ENCODE assay signal across 8 cellular contexts in the genomic region with DNA sequence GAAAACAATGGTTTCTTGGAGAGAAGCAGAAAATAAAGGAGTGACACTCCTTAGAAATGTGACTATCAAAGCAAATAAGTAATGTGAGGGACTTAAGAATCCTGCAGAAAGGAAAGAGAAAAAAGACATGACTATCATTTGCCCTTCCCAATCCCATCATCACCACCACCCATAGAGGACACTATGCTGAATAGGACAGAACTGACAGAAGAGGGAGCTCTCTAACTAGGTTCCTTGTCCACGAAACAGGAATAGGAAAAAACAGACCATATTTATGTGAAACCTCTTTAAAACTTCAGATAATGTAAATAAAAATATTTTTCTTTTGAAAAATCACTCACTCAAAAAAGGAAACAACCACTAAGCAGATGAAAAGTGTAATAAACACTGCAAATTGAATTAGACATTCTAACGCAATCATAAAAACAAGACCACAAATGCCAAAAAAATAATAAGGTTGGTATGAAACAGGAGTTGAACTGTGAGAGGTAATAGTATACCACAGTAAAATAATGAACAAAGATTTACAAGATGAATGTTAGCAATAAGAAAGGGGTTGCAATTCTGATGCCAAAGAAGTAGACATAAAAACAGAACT. TPM values are rescaled to one million over a fixed set of nuclear protein-coding genes. Genes with fewer than 3 reads are reported as not detected.
A peak's percentile ranks its signal among the peaks of the same experiment; 100 is the strongest.
DNase-seq lines count a peak whose midpoint lies in the region; ATAC-seq, FAIRE-seq and TF ChIP-seq lines count a peak whose summit lies in the region.

No MANE protein-coding gene starts in this region.

- peak; percentile 69 for TF ChIP-seq CTCF in GM13977 (IDR thresholded peaks at IDR 0.05; ENCODE audit: extremely low read depth, insufficient read depth, missing control alignments)
- TF ChIP-seq CTCF in K562 (IDR thresholded peaks at IDR 0.05 in 2 of 3, conservative IDR thresholded peaks at IDR 0.05 in 1 of 3; ENCODE audit: insufficient read depth in 2 of 3, low read depth in 1 of 3, low read length in 3 of 3): peak; percentile 56 to 89 (median 82); a peak in 5 of 6 replicates
- peak; percentile 54 to 57 for TF ChIP-seq CTCF in suprapubic skin (IDR thresholded peaks at IDR 0.05)

- BruUV-seq in K562 (replicated peaks; lab: Mats Ljungman, UMichigan): no TSS peak

- ATAC-seq in K562 (peak; percentile 81), GM18517 (IDR thresholded peaks at IDR 0.05; ENCODE audit: unreplicated experiment) (no peak)

- in situ Hi-C loops in GM13977 (cut with MboI; ENCODE audit: low pct_unique_long_range_greater_than_20kb, low sequenced_read_pairs, unreplicated experiment): no loop called here
- in situ Hi-C loops in K562 (cut with MboI): no loop called here

- H3K36me3 ChIP-seq in K562 (ENCODE audit: control insufficient read depth, insufficient read depth, low read length): no peaks in the 10 kb centered on the region
- H3K36me3 ChIP-seq in suprapubic skin: no peaks in the 10 kb centered on the region

- 50% methylated on average over 2 of the region's 2 CpGs for WGBS in K562 (ENCODE audit: insufficient coverage, low coverage, missing lambda C conversion rate)
- 43% methylated on average over 2 of the region's 2 CpGs for WGBS in suprapubic skin

- intact Hi-C loops in K562 (cut with micrococcal nuclease): loop anchor here (1.0 to 10.0 kb wide), 4 partner anchors 97 to 343 kb away; a partner anchor contains a TSS

- H3K4me3 ChIP-seq in K562 (no peak overlapping the region), suprapubic skin (no peak overlapping the region)

- H3K4me1 ChIP-seq in K562 (replicated peaks in 1 of 2; ENCODE audit: control insufficient read depth in 2 of 2, insufficient read depth in 2 of 2, low read length in 2 of 2): no peaks in the 10 kb centered on the region
- no peaks in the 10 kb centered on the region for H3K4me1 ChIP-seq in suprapubic skin

- H3K27me3 ChIP-seq in K562 (ENCODE audit: control insufficient read depth in 2 of 2, insufficient read depth in 2 of 2, low read length in 2 of 2) (no peaks in the 10 kb centered on the region), suprapubic skin (no peaks in the 10 kb centered on the region)

- peaks cover 22 to 35% (median 27%) of the 10 kb centered on the region in 3 donors for H3K36me3 Mint-ChIP-seq in immature natural killer cell

- H3K9me1 ChIP-seq in K562 (ENCODE audit: control insufficient read depth, insufficient read depth, low read length): no peaks in the 10 kb centered on the region

- H3K9ac ChIP-seq in K562 (ENCODE audit: insufficient read depth in 1 of 2, low read depth in 2 of 2, low read length in 2 of 2): no peak overlapping the region

- peaks cover 0 to 2% (median 0%) of the 10 kb centered on the region in 3 donors for H3K27me3 Mint-ChIP-seq in immature natural killer cell (ENCODE audit: low read depth in 3 of 3)

- no peaks in the 10 kb centered on the region for H4K20me1 ChIP-seq in K562 (replicated peaks; ENCODE audit: control insufficient read depth, insufficient read depth, low read length)

- H3K27ac ChIP-seq in K562 (ENCODE audit: extremely low read depth, low read depth, low read length): no peak overlapping the region
- no peak overlapping the region for H3K27ac ChIP-seq in suprapubic skin

- no peak overlapping the region for H3K4me2 ChIP-seq in K562 (ENCODE audit: insufficient read depth, low read length)

- H2AFZ ChIP-seq in K562 (ENCODE audit: low read depth, low read length): peak overlapping the region; percentile 48

- FAIRE-seq in K562 (lab: Jason Lieb, UNC): peak; percentile 90

- no peaks in the 10 kb centered on the region for H3K9me3 ChIP-seq in K562 (replicated peaks; ENCODE audit: control insufficient read depth, insufficient read depth, low read depth, low read length)
- no peaks in the 10 kb centered on the region for H3K9me3 ChIP-seq in suprapubic skin

- peaks cover 0 to 3% (median 0%) of the 10 kb centered on the region in 6 donors for H3K9me3 Mint-ChIP-seq in immature natural killer cell

- CTCF ChIA-PET in K562 (lab: Yijun Ruan, JAX; ENCODE audit: low intra/inter-chr PET ratio): interaction anchor here (0.5 to 2.2 kb wide), 6 partner anchors 79 to 342 kb away, joined by 3 to 21 read pairs (median 6); a partner anchor contains a TSS

- POLR2A ChIA-PET in K562 (lab: Yijun Ruan, JAX): interaction anchor here (0.8 kb wide), 1 partner anchor 8 kb away, joined by 3 read pairs; no protein-coding TSS in a partner anchor

- no peaks in the 10 kb centered on the region for H3K79me2 ChIP-seq in K562 (ENCODE audit: control insufficient read depth, insufficient read depth, low read length)

- TF ChIP-seq EP300 in K562 (IDR thresholded peaks at IDR 0.05; ENCODE audit: low read length): no peak
- TF ChIP-seq EP300 in suprapubic skin (IDR thresholded peaks at IDR 0.05): no peak

- TF ChIP-seq RAD21 in K562 (CRISPR knock-in tag; conservative IDR thresholded peaks at IDR 0.05 in 1 of 2, IDR thresholded peaks at IDR 0.05 in 1 of 2): peak; percentile 84 to 91

- DNase-seq in AG08395 (ENCODE audit: low spot score): peak; percentile 74
- peak; percentile 37 for DNase-seq in GM13977 (ENCODE audit: low spot score)
- peak; percentile 56 for DNase-seq in NCI-H345 (lab: John Stamatoyannopoulos, UW)
- DNase-seq in K562 (ENCODE audit: extremely low read depth in 1 of 4, low spot score in 3 of 4): peak; percentile 17 to 56 (median 34)
- peak in 1 of 3 donors; percentile 36 for DNase-seq in immature natural killer cell
- no peak for DNase-seq in suprapubic skin (ENCODE audit: low spot score in 2 of 2)
- no peak for DNase-seq in NK-92 treated with Interleukin-12 subunit alpha and Interleukin-12 subunit beta, amount 100 ng/mL, for 24 hours (lab: John Stamatoyannopoulos, UW)

- peak overlapping the region in 3 of 5 donors; percentile 14 to 61 (median 52) for H3K4me3 Mint-ChIP-seq in immature natural killer cell

- peaks cover 62 to 70% of the 10 kb centered on the region in 2 donors for H3K4me1 Mint-ChIP-seq in immature natural killer cell

- H3K27ac Mint-ChIP-seq in immature natural killer cell: peak overlapping the region; percentile 44 to 85 (median 82)

- TF ChIP-seq POLR2A in K562 (conservative IDR thresholded peaks at IDR 0.05) (no peak), suprapubic skin (IDR thresholded peaks at IDR 0.05) (no peak)

TF ChIP-seq in K562, 482 proteins besides CTCF, POLR2A, EP300 and RAD21 (continues in another document):
- no peak for TF ChIP-seq SLC30A9 (CRISPR knock-in tag; IDR thresholded peaks at IDR 0.05)
- TF ChIP-seq, protein P1, sequence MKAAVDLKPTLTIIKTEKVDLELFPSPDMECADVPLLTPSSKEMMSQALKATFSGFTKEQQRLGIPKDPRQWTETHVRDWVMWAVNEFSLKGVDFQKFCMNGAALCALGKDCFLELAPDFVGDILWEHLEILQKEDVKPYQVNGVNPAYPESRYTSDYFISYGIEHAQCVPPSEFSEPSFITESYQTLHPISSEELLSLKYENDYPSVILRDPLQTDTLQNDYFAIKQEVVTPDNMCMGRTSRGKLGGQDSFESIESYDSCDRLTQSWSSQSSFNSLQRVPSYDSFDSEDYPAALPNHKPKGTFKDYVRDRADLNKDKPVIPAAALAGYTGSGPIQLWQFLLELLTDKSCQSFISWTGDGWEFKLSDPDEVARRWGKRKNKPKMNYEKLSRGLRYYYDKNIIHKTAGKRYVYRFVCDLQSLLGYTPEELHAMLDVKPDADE (conservative IDR thresholded peaks at IDR 0.05; ENCODE audit: control insufficient read depth, low read depth, low read length): no peak
- TF ChIP-seq RBM15 (IDR thresholded peaks at IDR 0.05; ENCODE audit: insufficient read depth, low read length): no peak

RNA-seq across cellular contexts. Expression of a gene that starts 24.1 kb away (rescaled TPM):
- total RNA-seq in K562 (2011; cell fraction: chromatin; rRNA removed; ENCODE audit: low replicate concordance): 0.11 TPM in 1 of 2 replicates, not detected in the other
- not detected in 2 replicates for total RNA-seq in K562 (2011; cell fraction: nucleolus; rRNA removed)
- total RNA-seq in K562 (2011; cell fraction: nucleoplasm; rRNA removed): 0.15 TPM in 1 of 2 replicates, not detected in the other
- total RNA-seq in K562 (2014; rRNA removed): not detected in 2 replicates
- not detected in 2 replicates for total RNA-seq in K562 (2014; rRNA removed; fragmentation: Illumina TruSeq; extraction: Trizol)
- not detected in 2 replicates for total RNA-seq in K562 (2015; rRNA removed; fragmentation: Illumina TruSeq; extraction: Trizol)
- not detected in 2 replicates for total RNA-seq in K562 (2021)
- not detected in 2 replicates for polyA plus RNA-seq in K562 (2011; rRNA removed)
- under 0.01 TPM in 1 of 2 replicates, not detected in the other for polyA plus RNA-seq in K562 (2011; cell fraction: cytosol; rRNA removed)
- polyA plus RNA-seq in K562 (2011; cell fraction: nucleus; rRNA removed): not detected in 2 replicates
- polyA plus RNA-seq in K562 (2012): 0.01 TPM in 1 of 2 replicates, not detected in the other
- not detected in 2 replicates for polyA plus RNA-seq in K562 (2014; fragmentation: Illumina TruSeq; extraction: Trizol)
- not detected for polyA plus RNA-seq in K562 (2014; fragmentation: Nextera tagmentation; extraction: Ambion mirVana)
- polyA plus RNA-seq in K562 (2014; rRNA removed): not detected in 2 replicates
- polyA minus RNA-seq in K562 (2011; rRNA and poly(A)+ RNA removed): not detected in 2 replicates
- not detected in 2 replicates for polyA minus RNA-seq in K562 (2011; cell fraction: cytosol; rRNA and poly(A)+ RNA removed)
- polyA minus RNA-seq in K562 (2011; cell fraction: nucleus; rRNA and poly(A)+ RNA removed): not detected in 2 replicates
- polyA plus RNA-seq in immature natural killer cell: 1,000 to 10,000 TPM; 1,034 to 1,330 (median 1,098) TPM
- 1 to 10 TPM in 1 of 4 donors, under 1 TPM in 2, not detected in 1; 0.72 to 1.1 (median 0.76) TPM for total RNA-seq in suprapubic skin

RNA-seq across cellular contexts. Expression of a gene that starts 58.1 kb away (rescaled TPM):
- 0.21 TPM in 1 of 2 replicates, not detected in the other for total RNA-seq in K562 (2011; cell fraction: chromatin; rRNA removed; ENCODE audit: low replicate concordance)
- not detected in 2 replicates for total RNA-seq in K562 (2011; cell fraction: nucleolus; rRNA removed)
- not detected in 2 replicates for total RNA-seq in K562 (2011; cell fraction: nucleoplasm; rRNA removed)
- not detected in 2 replicates for total RNA-seq in K562 (2014; rRNA removed)
- 0.07 TPM in 1 of 2 replicates, not detected in the other for total RNA-seq in K562 (2014; rRNA removed; fragmentation: Illumina TruSeq; extraction: Trizol)
- not detected in 2 replicates for total RNA-seq in K562 (2015; rRNA removed; fragmentation: Illumina TruSeq; extraction: Trizol)
- total RNA-seq in K562 (2021): 0.09 TPM in 2 replicates
- 0.06 and 0.11 TPM in 2 replicates for polyA plus RNA-seq in K562 (2011; rRNA removed)
- 0.09 TPM in 1 of 2 replicates, not detected in the other for polyA plus RNA-seq in K562 (2011; cell fraction: cytosol; rRNA removed)
- polyA plus RNA-seq in K562 (2011; cell fraction: nucleus; rRNA removed): 0.20 and 0.45 TPM in 2 replicates
- polyA plus RNA-seq in K562 (2012): 0.05 and 0.10 TPM in 2 replicates
- 0.09 TPM in 1 of 2 replicates, not detected in the other for polyA plus RNA-seq in K562 (2014; fragmentation: Illumina TruSeq; extraction: Trizol)
- under 1 TPM; 0.03 to 0.04 TPM for polyA plus RNA-seq in K562 (2014; fragmentation: Nextera tagmentation; extraction: Ambion mirVana)
- not detected in 2 replicates for polyA plus RNA-seq in K562 (2014; rRNA removed)
- not detected in 2 replicates for polyA minus RNA-seq in K562 (2011; rRNA and poly(A)+ RNA removed)
- 2.0 TPM in 1 of 2 replicates, not detected in the other for polyA minus RNA-seq in K562 (2011; cell fraction: cytosol; rRNA and poly(A)+ RNA removed)
- polyA minus RNA-seq in K562 (2011; cell fraction: nucleus; rRNA and poly(A)+ RNA removed): not detected in 2 replicates
- polyA plus RNA-seq in immature natural killer cell: 100 to 1,000 TPM; 623 to 949 (median 731) TPM
- 1 to 10 TPM in 1 of 4 donors, under 1 TPM in 1, not detected in 2; 0.51 to 4.3 TPM for total RNA-seq in suprapubic skin

Comparison
In these comparisons a context has a peak if more than half of its experiments do, and no peak if none do; other contexts are left out.
1. DNase-seq: peak in AG08395 (single experiment), GM13977 (single experiment), NCI-H345 (single experiment) and K562 (4 of 4); none in suprapubic skin (0 of 2) and NK-92 treated with Interleukin-12 subunit alpha and Interleukin-12 subunit beta, amount 100 ng/mL, for 24 hours (single experiment).
2. Peak in every context shown above with its lines, with median percentiles within 50 percentile points of each other: CTCF ChIP-seq.